ENCODE assay signal across 1 cellular context in the genomic region with DNA sequence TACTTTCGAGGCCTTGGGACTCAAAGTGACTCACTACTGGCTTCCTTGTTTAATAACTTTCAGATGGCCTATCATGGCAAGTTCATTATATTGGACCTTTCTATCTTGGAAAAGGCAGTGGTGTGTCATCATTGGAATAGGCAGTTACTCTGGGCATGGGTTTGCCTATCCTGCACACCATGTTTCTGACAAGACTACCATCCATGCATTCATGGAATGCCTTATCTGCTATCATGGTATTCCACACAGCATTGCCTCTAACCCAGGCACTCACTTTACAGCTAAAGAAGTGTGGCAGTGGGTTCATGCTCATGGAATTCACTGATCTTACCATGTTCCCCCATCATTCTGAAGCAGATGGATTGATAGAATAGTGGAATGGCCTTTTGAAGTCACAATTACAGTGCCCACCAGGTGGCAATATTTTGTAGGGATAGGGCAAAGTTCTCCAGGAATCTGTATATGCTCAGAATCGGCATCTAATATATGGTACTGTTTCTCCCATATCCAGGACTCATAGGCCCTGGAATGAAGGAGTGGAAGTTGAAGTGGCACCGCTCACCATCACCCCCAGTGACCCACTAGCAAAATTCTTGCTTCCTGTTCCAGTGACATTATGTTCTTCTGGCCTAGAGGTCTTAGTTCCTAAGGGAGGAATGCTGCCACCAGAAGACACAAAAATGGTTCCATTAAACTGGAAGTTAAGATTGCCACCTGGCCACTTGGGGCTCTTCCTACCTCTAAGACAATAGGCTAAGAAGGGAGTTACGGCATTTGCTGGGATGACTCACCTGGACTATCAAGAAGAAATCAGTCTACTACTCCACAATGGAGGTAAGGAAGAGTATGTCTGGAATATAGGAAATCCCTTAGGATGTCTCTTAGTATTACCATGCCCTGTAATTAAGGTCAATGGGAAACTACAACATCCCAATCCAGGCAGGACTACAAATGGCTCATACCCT.
TF ChIP-seq lines count a peak whose summit lies in the region.

No MANE protein-coding gene starts in this region.

TF ChIP-seq in Ishikawa, 13 proteins besides CTCF, POLR2A, EP300 and RAD21 (continued from another document):
- TF ChIP-seq, protein P1, sequence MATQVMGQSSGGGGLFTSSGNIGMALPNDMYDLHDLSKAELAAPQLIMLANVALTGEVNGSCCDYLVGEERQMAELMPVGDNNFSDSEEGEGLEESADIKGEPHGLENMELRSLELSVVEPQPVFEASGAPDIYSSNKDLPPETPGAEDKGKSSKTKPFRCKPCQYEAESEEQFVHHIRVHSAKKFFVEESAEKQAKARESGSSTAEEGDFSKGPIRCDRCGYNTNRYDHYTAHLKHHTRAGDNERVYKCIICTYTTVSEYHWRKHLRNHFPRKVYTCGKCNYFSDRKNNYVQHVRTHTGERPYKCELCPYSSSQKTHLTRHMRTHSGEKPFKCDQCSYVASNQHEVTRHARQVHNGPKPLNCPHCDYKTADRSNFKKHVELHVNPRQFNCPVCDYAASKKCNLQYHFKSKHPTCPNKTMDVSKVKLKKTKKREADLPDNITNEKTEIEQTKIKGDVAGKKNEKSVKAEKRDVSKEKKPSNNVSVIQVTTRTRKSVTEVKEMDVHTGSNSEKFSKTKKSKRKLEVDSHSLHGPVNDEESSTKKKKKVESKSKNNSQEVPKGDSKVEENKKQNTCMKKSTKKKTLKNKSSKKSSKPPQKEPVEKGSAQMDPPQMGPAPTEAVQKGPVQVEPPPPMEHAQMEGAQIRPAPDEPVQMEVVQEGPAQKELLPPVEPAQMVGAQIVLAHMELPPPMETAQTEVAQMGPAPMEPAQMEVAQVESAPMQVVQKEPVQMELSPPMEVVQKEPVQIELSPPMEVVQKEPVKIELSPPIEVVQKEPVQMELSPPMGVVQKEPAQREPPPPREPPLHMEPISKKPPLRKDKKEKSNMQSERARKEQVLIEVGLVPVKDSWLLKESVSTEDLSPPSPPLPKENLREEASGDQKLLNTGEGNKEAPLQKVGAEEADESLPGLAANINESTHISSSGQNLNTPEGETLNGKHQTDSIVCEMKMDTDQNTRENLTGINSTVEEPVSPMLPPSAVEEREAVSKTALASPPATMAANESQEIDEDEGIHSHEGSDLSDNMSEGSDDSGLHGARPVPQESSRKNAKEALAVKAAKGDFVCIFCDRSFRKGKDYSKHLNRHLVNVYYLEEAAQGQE (IDR thresholded peaks at IDR 0.05; ENCODE audit: low read depth) = no peak
- no peak for TF ChIP-seq CREB1 (IDR thresholded peaks at IDR 0.05; ENCODE audit: low read depth)
